In genomic region chr7:94375167-94375566, GRCh38 we compare ENCODE assay signal across 10 cellular contexts. TPM values are rescaled to one million over a fixed set of nuclear protein-coding genes. Genes with fewer than 3 reads are reported as not detected.
DNase-seq lines count a peak whose midpoint lies in the region; ATAC-seq, FAIRE-seq and TF ChIP-seq lines count a peak whose summit lies in the region.
"Had no signal": no experiment of that assay in that cellular context is flagged by ENCODE, and none has a peak within 500 bp of the region (broad histone marks: within the 10 kb centered on the region; RNA-seq: fewer than 3 reads in every experiment).

No MANE protein-coding gene starts in this region.

- peaks cover 0 to 3% (median 0%) of the 10 kb centered on the region in 3 donors for H3K4me1 ChIP-seq in pancreas

- no peaks in the 10 kb centered on the region for H3K36me3 ChIP-seq in pancreas

- H3K9me3 Mint-ChIP-seq in glutamatergic neuron (ENCODE audit: unreplicated experiment) (no peaks in the 10 kb centered on the region), immature natural killer cell (no peaks in the 10 kb centered on the region)
- no peaks in the 10 kb centered on the region for H3K9me3 Mint-ChIP-seq in activated T-helper 2 cell treated with anti-CD3 and anti-CD28 coated beads, Interferon-gamma antibody, Interleukin-2, Interleukin-4, amounts not matched to agents 10 μg/mL and 5 μg/mL and 100 μg/mL, durations not matched to agents 14 hours and 24 hours and 36 hours
- H3K9me3 Mint-ChIP-seq: central memory CD8-positive, alpha-beta T cell had no signal

- no peak overlapping the region for H3K4me3 ChIP-seq in pancreas

- peak; percentile 92 for ATAC-seq in SK-N-SH treated with all-trans-retinoic acid at 6 μM for 48 hours
- peak in 3 of 4 donors; percentile 64 to 81 (median 76) for ATAC-seq in pancreas
- no peak for ATAC-seq in HG03571 (IDR thresholded peaks at IDR 0.05; ENCODE audit: unreplicated experiment)
- ATAC-seq: Panc1 had no signal

- FAIRE-seq in pancreas (lab: Jason Lieb, UNC): no peak

- H3K27ac Mint-ChIP-seq in glutamatergic neuron (ENCODE audit: unreplicated experiment) (peak overlapping the region; percentile 93), immature natural killer cell (no peak overlapping the region)
- no peak overlapping the region for H3K27ac Mint-ChIP-seq in activated T-helper 2 cell treated with anti-CD3 and anti-CD28 coated beads, Interferon-gamma antibody, Interleukin-2, Interleukin-4, amounts not matched to agents 10 μg/mL and 5 μg/mL and 100 μg/mL, durations not matched to agents 14 hours and 24 hours and 36 hours

- peak overlapping the region in 1 of 4 donors; percentile 31 for H3K27ac ChIP-seq in pancreas

- H3K4me3 Mint-ChIP-seq in glutamatergic neuron (ENCODE audit: unreplicated experiment) (peak overlapping the region; percentile 51), immature natural killer cell (no peak overlapping the region)
- H3K4me3 Mint-ChIP-seq in activated T-helper 2 cell treated with anti-CD3 and anti-CD28 coated beads, Interferon-gamma antibody, Interleukin-2, Interleukin-4, amounts not matched to agents 10 μg/mL and 5 μg/mL and 100 μg/mL, durations not matched to agents 14 hours and 24 hours and 36 hours (ENCODE audit: low read depth): no peak overlapping the region
- H3K4me3 Mint-ChIP-seq: central memory CD8-positive, alpha-beta T cell had no signal

- TF ChIP-seq CTCF in glutamatergic neuron (IDR thresholded peaks at IDR 0.05; ENCODE audit: partially characterized antibody, unreplicated experiment) (no peak), pancreas (IDR thresholded peaks at IDR 0.05) (no peak)

- peak; percentile 73 for DNase-seq in COLO829 (ENCODE audit: low spot score)
- DNase-seq in glutamatergic neuron: peak; percentile 19
- peak in 1 of 6 donors; percentile 20 for DNase-seq in pancreas
- no peak for DNase-seq in immature natural killer cell
- no peak for DNase-seq in activated T-helper 2 cell treated with anti-CD3 and anti-CD28 coated beads, Interferon-gamma antibody, Interleukin-2, Interleukin-4, amounts not matched to agents 10 μg/mL and 5 μg/mL and 100 μg/mL, durations not matched to agents 14 hours and 24 hours and 36 hours (ENCODE audit: low spot score)
- no peak for DNase-seq in activated CD4-positive, CD25-positive, alpha-beta regulatory T cell (lab: John Stamatoyannopoulos, UW)

- H3K27me3 Mint-ChIP-seq in glutamatergic neuron (ENCODE audit: unreplicated experiment) (no peaks in the 10 kb centered on the region), immature natural killer cell (ENCODE audit: low read depth in 3 of 3) (peaks cover 2 to 11% (median 3%) of the 10 kb centered on the region in 3 donors)
- H3K27me3 Mint-ChIP-seq in activated T-helper 2 cell treated with anti-CD3 and anti-CD28 coated beads, Interferon-gamma antibody, Interleukin-2, Interleukin-4, amounts not matched to agents 10 μg/mL and 5 μg/mL and 100 μg/mL, durations not matched to agents 14 hours and 24 hours and 36 hours (ENCODE audit: low read depth): peaks cover 13% of the 10 kb centered on the region
- H3K27me3 Mint-ChIP-seq: central memory CD8-positive, alpha-beta T cell had no signal

- intact Hi-C loops in pancreas (cut with DNase I): no loop called here
- intact Hi-C loops in activated T-helper 2 cell treated with anti-CD3 and anti-CD28 coated beads, Interferon-gamma antibody, Interleukin-2, Interleukin-4, amounts not matched to agents 10 μg/mL and 5 μg/mL and 100 μg/mL, durations not matched to agents 14 hours and 24 hours and 36 hours (cut with micrococcal nuclease): no loop called here

- H3K27me3 ChIP-seq in pancreas: no peaks in the 10 kb centered on the region

- no peaks in the 10 kb centered on the region for H3K9me3 ChIP-seq in pancreas

- H3K36me3 Mint-ChIP-seq in glutamatergic neuron (ENCODE audit: unreplicated experiment) (no peaks in the 10 kb centered on the region), immature natural killer cell (no peaks in the 10 kb centered on the region)
- H3K36me3 Mint-ChIP-seq in activated T-helper 2 cell treated with anti-CD3 and anti-CD28 coated beads, Interferon-gamma antibody, Interleukin-2, Interleukin-4, amounts not matched to agents 10 μg/mL and 5 μg/mL and 100 μg/mL, durations not matched to agents 14 hours and 24 hours and 36 hours (ENCODE audit: low read depth): no peaks in the 10 kb centered on the region

- H3K4me1 Mint-ChIP-seq in glutamatergic neuron (ENCODE audit: low read depth, unreplicated experiment) (peaks cover 17% of the 10 kb centered on the region), immature natural killer cell (no peaks in the 10 kb centered on the region)
- peaks cover 1% of the 10 kb centered on the region for H3K4me1 Mint-ChIP-seq in activated T-helper 2 cell treated with anti-CD3 and anti-CD28 coated beads, Interferon-gamma antibody, Interleukin-2, Interleukin-4, amounts not matched to agents 10 μg/mL and 5 μg/mL and 100 μg/mL, durations not matched to agents 14 hours and 24 hours and 36 hours (ENCODE audit: low read depth)
- H3K4me1 Mint-ChIP-seq: central memory CD8-positive, alpha-beta T cell had no signal

- WGBS in pancreas, 2 donors: 66 to 69% methylated on average over 2 of the region's 2 CpGs

TF ChIP-seq in SK-N-SH treated with all-trans-retinoic acid at 6 μM for 48 hours, 23 proteins besides CTCF, POLR2A, EP300 and RAD21:
- TF ChIP-seq, protein P1, sequence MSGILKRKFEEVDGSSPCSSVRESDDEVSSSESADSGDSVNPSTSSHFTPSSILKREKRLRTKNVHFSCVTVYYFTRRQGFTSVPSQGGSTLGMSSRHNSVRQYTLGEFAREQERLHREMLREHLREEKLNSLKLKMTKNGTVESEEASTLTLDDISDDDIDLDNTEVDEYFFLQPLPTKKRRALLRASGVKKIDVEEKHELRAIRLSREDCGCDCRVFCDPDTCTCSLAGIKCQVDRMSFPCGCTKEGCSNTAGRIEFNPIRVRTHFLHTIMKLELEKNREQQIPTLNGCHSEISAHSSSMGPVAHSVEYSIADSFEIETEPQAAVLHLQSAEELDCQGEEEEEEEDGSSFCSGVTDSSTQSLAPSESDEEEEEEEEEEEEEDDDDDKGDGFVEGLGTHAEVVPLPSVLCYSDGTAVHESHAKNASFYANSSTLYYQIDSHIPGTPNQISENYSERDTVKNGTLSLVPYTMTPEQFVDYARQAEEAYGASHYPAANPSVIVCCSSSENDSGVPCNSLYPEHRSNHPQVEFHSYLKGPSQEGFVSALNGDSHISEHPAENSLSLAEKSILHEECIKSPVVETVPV (CRISPR knock-in tag; IDR thresholded peaks at IDR 0.05): no peak
- no peak for TF ChIP-seq ZC3H10 (CRISPR knock-in tag; IDR thresholded peaks at IDR 0.05)

RNA-seq across cellular contexts. Expression of gene COL1A2, which starts 19.5 kb away (rescaled TPM):
- total RNA-seq in glutamatergic neuron (ENCODE audit: unreplicated experiment) (6.8 TPM), pancreas (100 to 1,000 TPM in 2 of 6 donors, 10 to 100 TPM in 4; 10.9 to 467 (median 43.0) TPM)
- polyA plus RNA-seq in pancreas (10 to 100 TPM; 12.5 to 18.5 TPM), immature natural killer cell (not detected)
- 1.4 and 1.5 TPM in 2 replicates for total RNA-seq in activated T-helper 2 cell treated with anti-CD3 and anti-CD28 coated beads, Interferon-gamma antibody, Interleukin-2, Interleukin-4, amounts not matched to agents 10 μg/mL and 5 μg/mL and 100 μg/mL, durations not matched to agents 14 hours and 24 hours and 36 hours

Comparison
In these comparisons a context has a peak if more than half of its experiments do, and no peak if none do; other contexts are left out.
1. DNase-seq: peak in COLO829 (single experiment) and glutamatergic neuron (single experiment); none in immature natural killer cell (0 of 3), activated T-helper 2 cell treated with anti-CD3 and anti-CD28 coated beads, Interferon-gamma antibody, Interleukin-2, Interleukin-4, amounts not matched to agents 10 μg/mL and 5 μg/mL and 100 μg/mL, durations not matched to agents 14 hours and 24 hours and 36 hours (single experiment) and activated CD4-positive, CD25-positive, alpha-beta regulatory T cell (0 of 4).